ENCODE assay signal across 8 cellular contexts in the genomic region with DNA sequence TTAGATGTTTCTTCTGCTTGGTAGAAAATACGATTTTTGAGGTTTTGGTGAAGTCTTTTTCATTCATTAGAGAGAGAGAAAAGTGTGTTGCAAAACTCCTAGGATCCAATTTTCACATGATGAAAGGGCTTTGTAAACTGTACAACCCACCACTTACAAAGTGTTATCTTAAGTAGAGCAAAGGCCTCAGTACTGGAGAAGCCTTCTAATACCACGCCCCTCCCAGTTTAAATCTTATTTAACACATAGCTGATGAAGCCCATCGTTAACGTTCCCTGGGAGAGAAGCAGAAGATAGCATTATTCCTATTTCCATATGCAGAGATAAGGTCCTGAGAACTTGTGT. TPM values are rescaled to one million over a fixed set of nuclear protein-coding genes. Genes with fewer than 3 reads are reported as not detected.
DNase-seq lines count a peak whose midpoint lies in the region; ATAC-seq, FAIRE-seq and TF ChIP-seq lines count a peak whose summit lies in the region.

No MANE protein-coding gene starts in this region.

- peak overlapping the region; percentile 96 for H3K27ac ChIP-seq in angular gyrus (ENCODE audit: low read depth, low read length)
- peak overlapping the region; percentile 90 to 95 for H3K27ac ChIP-seq in kidney (ENCODE audit: low read depth in 2 of 2, low read length in 2 of 2)
- H3K27ac ChIP-seq in suprapubic skin, result peak overlapping the region; percentile 79

- no peaks in the 10 kb centered on the region for H3K9me3 ChIP-seq in kidney (ENCODE audit: control insufficient read depth in 1 of 2, low read length in 2 of 2)
- no peaks in the 10 kb centered on the region for H3K9me3 ChIP-seq in suprapubic skin

- intact Hi-C loops in kidney (cut with DNase I), result no loop called here

- TF ChIP-seq POLR2A in suprapubic skin (IDR thresholded peaks at IDR 0.05), result no peak
- TF ChIP-seq POLR2A in GM12892 (IDR thresholded peaks at IDR 0.05; ENCODE audit: low read depth, low read length), result no peak

- H3K27me3 ChIP-seq in suprapubic skin, result no peaks in the 10 kb centered on the region

- H3K36me3 ChIP-seq in kidney (ENCODE audit: control insufficient read depth in 1 of 2, insufficient read depth in 2 of 2, low read length in 2 of 2) (no peaks in the 10 kb centered on the region), suprapubic skin (no peaks in the 10 kb centered on the region)

- FAIRE-seq in kidney (lab: Jason Lieb, UNC) (no peak), GM12892 (lab: Jason Lieb, UNC) (no peak)

- 17% methylated on average over 4 of the region's 4 CpGs for WGBS in suprapubic skin

- TF ChIP-seq CTCF in kidney (IDR thresholded peaks at IDR 0.05; ENCODE audit: borderline replicate concordance, extremely low read depth, insufficient read depth) (no peak), suprapubic skin (IDR thresholded peaks at IDR 0.05) (no peak)

- peak overlapping the region; percentile 55 to 79 for H3K9ac ChIP-seq in kidney (ENCODE audit: low read length in 2 of 2)

- H3K4me3 ChIP-seq in kidney (ENCODE audit: low read length in 2 of 2) (peak overlapping the region; percentile 75 to 79), suprapubic skin (peak overlapping the region; percentile 60)

- TF ChIP-seq EP300 in suprapubic skin (IDR thresholded peaks at IDR 0.05), result no peak

- DNase-seq in kidney (no peak), suprapubic skin (ENCODE audit: low spot score in 2 of 2) (no peak), NCI-H1092 (lab: John Stamatoyannopoulos, UW) (no peak), NCI-H1105 (lab: John Stamatoyannopoulos, UW) (no peak), GM12892 (ENCODE audit: insufficient read length) (no peak)

- peak; percentile 30 for ATAC-seq in GM18511 (IDR thresholded peaks at IDR 0.05; ENCODE audit: unreplicated experiment)
- peak; percentile 14 for ATAC-seq in HG03280 (IDR thresholded peaks at IDR 0.05; ENCODE audit: unreplicated experiment)

- peaks cover 8 to 9% of the 10 kb centered on the region in 2 donors for H3K4me1 ChIP-seq in kidney (ENCODE audit: control insufficient read depth in 1 of 2, insufficient read depth in 1 of 2, low read depth in 1 of 2, low read length in 2 of 2)
- peaks cover 30% of the 10 kb centered on the region for H3K4me1 ChIP-seq in suprapubic skin

RNA-seq across cellular contexts. Expression of gene APOLD1, which starts 0.9 kb away (rescaled TPM):
- total RNA-seq in kidney (18.9 TPM), suprapubic skin (10 to 100 TPM; 14.6 to 25.5 (median 16.4) TPM)
- 4.5 TPM for polyA plus RNA-seq in kidney (ENCODE audit: insufficient read depth, low read depth, low replicate concordance)
- 2.6 TPM for polyA plus RNA-seq in GM12892 (2012; ENCODE audit: missing spikeins)

RNA-seq across cellular contexts. Expression of gene DDX47, which starts 26.8 kb away (rescaled TPM):
- total RNA-seq in kidney (50.9 TPM), suprapubic skin (10 to 100 TPM; 64.1 to 76.4 (median 66.9) TPM)
- 35.1 TPM for polyA plus RNA-seq in kidney (ENCODE audit: insufficient read depth, low read depth, low replicate concordance)
- polyA plus RNA-seq in GM12892 (2012; ENCODE audit: missing spikeins), result 69.0 TPM
